In genomic region chr12:76348079-76348901, GRCh38 we compare ENCODE assay signal across 1 cellular context.
TF ChIP-seq lines count a peak whose summit lies in the region.

BBS10 (minus strand) TSS chr12:76348415; CDS start chr12:76348358, 57 bp downstream.

TF ChIP-seq in HepG2, 621 proteins besides CTCF, POLR2A, EP300 and RAD21 (continued from another document and continues in another):
- TF ChIP-seq, protein P1, sequence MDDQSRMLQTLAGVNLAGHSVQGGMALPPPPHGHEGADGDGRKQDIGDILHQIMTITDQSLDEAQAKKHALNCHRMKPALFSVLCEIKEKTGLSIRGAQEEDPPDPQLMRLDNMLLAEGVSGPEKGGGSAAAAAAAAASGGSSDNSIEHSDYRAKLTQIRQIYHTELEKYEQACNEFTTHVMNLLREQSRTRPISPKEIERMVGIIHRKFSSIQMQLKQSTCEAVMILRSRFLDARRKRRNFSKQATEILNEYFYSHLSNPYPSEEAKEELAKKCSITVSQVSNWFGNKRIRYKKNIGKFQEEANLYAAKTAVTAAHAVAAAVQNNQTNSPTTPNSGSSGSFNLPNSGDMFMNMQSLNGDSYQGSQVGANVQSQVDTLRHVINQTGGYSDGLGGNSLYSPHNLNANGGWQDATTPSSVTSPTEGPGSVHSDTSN (CRISPR knock-in tag; IDR thresholded peaks at IDR 0.05; ENCODE audit: borderline replicate concordance): 0 out of 2 replicates have a peak, but pooled peaks have one; percentile 71
- TF ChIP-seq ZZZ3 (CRISPR knock-in tag; IDR thresholded peaks at IDR 0.05; ENCODE audit: borderline replicate concordance) (no peak), ZNF572 (CRISPR knock-in tag; IDR thresholded peaks at IDR 0.05) (no peak), ZBTB20 (CRISPR knock-in tag; IDR thresholded peaks at IDR 0.05; ENCODE audit: borderline replicate concordance, low read depth) (no peak; the same call in 1 of the 2 replicates), EEA1 (CRISPR knock-in tag; IDR thresholded peaks at IDR 0.05; ENCODE audit: borderline replicate concordance) (peak; percentile 60; the same call in 1 of the 2 replicates), ZNF704 (CRISPR knock-in tag; IDR thresholded peaks at IDR 0.05; ENCODE audit: borderline replicate concordance) (no peak), CERS6 (CRISPR knock-in tag; IDR thresholded peaks at IDR 0.05) (no peak), NCOA1 (CRISPR knock-in tag; IDR thresholded peaks at IDR 0.05) (no peak), ZNF382 (CRISPR knock-in tag; IDR thresholded peaks at IDR 0.05; ENCODE audit: borderline replicate concordance) (no peak), KLF6 (CRISPR knock-in tag; IDR thresholded peaks at IDR 0.05) (peak; percentile 73; the same call in 1 of the 2 replicates), FOXK1 (CRISPR knock-in tag; IDR thresholded peaks at IDR 0.05; ENCODE audit: borderline replicate concordance, low read depth) (0 out of 2 replicates have a peak, but pooled peaks have one; percentile 50), MZF1 (CRISPR knock-in tag; IDR thresholded peaks at IDR 0.05; ENCODE audit: borderline replicate concordance) (no peak), IKZF1 (IDR thresholded peaks at IDR 0.05) (no peak), RBFOX2 (IDR thresholded peaks at IDR 0.05; ENCODE audit: low read depth, low read length) (peak; percentile 84), POGK (CRISPR knock-in tag; conservative IDR thresholded peaks at IDR 0.05) (peak; percentile 40; the same call in 1 of the 2 replicates), ZNF577 (CRISPR knock-in tag; IDR thresholded peaks at IDR 0.05; ENCODE audit: borderline replicate concordance, low read depth) (no peak), BCL3 (CRISPR knock-in tag; IDR thresholded peaks at IDR 0.05) (peak; percentile 46; the same call in 1 of the 2 replicates), MTA3 (CRISPR knock-in tag; IDR thresholded peaks at IDR 0.05) (no peak), ZNF567 (CRISPR knock-in tag; IDR thresholded peaks at IDR 0.05; ENCODE audit: borderline replicate concordance) (no peak; the same call in 1 of the 2 replicates), ZFP90 (CRISPR knock-in tag; IDR thresholded peaks at IDR 0.05; ENCODE audit: borderline replicate concordance) (peak; percentile 89), LRRFIP1 (CRISPR knock-in tag; conservative IDR thresholded peaks at IDR 0.05) (no peak), MEIS1 (CRISPR knock-in tag; IDR thresholded peaks at IDR 0.05; ENCODE audit: borderline replicate concordance) (0 out of 2 replicates have a peak, but pooled peaks have one; percentile 14), DR1 (CRISPR knock-in tag; IDR thresholded peaks at IDR 0.05) (no peak; the same call in none of the 2 replicates), PATZ1 (CRISPR knock-in tag; IDR thresholded peaks at IDR 0.05) (no peak), MIER3 (CRISPR knock-in tag; IDR thresholded peaks at IDR 0.05; ENCODE audit: borderline replicate concordance) (no peak), ONECUT2 (CRISPR knock-in tag; IDR thresholded peaks at IDR 0.05) (no peak), ZNF564 (CRISPR knock-in tag; IDR thresholded peaks at IDR 0.05) (peak; percentile 68), ZNF253 (CRISPR knock-in tag; IDR thresholded peaks at IDR 0.05; ENCODE audit: borderline replicate concordance) (0 out of 2 replicates have a peak, but pooled peaks have one; percentile 30)
- TF ChIP-seq, protein P2, sequence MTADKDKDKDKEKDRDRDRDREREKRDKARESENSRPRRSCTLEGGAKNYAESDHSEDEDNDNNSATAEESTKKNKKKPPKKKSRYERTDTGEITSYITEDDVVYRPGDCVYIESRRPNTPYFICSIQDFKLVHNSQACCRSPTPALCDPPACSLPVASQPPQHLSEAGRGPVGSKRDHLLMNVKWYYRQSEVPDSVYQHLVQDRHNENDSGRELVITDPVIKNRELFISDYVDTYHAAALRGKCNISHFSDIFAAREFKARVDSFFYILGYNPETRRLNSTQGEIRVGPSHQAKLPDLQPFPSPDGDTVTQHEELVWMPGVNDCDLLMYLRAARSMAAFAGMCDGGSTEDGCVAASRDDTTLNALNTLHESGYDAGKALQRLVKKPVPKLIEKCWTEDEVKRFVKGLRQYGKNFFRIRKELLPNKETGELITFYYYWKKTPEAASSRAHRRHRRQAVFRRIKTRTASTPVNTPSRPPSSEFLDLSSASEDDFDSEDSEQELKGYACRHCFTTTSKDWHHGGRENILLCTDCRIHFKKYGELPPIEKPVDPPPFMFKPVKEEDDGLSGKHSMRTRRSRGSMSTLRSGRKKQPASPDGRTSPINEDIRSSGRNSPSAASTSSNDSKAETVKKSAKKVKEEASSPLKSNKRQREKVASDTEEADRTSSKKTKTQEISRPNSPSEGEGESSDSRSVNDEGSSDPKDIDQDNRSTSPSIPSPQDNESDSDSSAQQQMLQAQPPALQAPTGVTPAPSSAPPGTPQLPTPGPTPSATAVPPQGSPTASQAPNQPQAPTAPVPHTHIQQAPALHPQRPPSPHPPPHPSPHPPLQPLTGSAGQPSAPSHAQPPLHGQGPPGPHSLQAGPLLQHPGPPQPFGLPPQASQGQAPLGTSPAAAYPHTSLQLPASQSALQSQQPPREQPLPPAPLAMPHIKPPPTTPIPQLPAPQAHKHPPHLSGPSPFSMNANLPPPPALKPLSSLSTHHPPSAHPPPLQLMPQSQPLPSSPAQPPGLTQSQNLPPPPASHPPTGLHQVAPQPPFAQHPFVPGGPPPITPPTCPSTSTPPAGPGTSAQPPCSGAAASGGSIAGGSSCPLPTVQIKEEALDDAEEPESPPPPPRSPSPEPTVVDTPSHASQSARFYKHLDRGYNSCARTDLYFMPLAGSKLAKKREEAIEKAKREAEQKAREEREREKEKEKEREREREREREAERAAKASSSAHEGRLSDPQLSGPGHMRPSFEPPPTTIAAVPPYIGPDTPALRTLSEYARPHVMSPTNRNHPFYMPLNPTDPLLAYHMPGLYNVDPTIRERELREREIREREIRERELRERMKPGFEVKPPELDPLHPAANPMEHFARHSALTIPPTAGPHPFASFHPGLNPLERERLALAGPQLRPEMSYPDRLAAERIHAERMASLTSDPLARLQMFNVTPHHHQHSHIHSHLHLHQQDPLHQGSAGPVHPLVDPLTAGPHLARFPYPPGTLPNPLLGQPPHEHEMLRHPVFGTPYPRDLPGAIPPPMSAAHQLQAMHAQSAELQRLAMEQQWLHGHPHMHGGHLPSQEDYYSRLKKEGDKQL (CRISPR knock-in tag; IDR thresholded peaks at IDR 0.05; ENCODE audit: low read depth): no peak
- TF ChIP-seq, protein P3, sequence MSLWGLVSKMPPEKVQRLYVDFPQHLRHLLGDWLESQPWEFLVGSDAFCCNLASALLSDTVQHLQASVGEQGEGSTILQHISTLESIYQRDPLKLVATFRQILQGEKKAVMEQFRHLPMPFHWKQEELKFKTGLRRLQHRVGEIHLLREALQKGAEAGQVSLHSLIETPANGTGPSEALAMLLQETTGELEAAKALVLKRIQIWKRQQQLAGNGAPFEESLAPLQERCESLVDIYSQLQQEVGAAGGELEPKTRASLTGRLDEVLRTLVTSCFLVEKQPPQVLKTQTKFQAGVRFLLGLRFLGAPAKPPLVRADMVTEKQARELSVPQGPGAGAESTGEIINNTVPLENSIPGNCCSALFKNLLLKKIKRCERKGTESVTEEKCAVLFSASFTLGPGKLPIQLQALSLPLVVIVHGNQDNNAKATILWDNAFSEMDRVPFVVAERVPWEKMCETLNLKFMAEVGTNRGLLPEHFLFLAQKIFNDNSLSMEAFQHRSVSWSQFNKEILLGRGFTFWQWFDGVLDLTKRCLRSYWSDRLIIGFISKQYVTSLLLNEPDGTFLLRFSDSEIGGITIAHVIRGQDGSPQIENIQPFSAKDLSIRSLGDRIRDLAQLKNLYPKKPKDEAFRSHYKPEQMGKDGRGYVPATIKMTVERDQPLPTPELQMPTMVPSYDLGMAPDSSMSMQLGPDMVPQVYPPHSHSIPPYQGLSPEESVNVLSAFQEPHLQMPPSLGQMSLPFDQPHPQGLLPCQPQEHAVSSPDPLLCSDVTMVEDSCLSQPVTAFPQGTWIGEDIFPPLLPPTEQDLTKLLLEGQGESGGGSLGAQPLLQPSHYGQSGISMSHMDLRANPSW (CRISPR knock-in tag; IDR thresholded peaks at IDR 0.05; ENCODE audit: borderline replicate concordance): no peak; the same call in 1 of the 2 replicates
